In the genomic region with DNA sequence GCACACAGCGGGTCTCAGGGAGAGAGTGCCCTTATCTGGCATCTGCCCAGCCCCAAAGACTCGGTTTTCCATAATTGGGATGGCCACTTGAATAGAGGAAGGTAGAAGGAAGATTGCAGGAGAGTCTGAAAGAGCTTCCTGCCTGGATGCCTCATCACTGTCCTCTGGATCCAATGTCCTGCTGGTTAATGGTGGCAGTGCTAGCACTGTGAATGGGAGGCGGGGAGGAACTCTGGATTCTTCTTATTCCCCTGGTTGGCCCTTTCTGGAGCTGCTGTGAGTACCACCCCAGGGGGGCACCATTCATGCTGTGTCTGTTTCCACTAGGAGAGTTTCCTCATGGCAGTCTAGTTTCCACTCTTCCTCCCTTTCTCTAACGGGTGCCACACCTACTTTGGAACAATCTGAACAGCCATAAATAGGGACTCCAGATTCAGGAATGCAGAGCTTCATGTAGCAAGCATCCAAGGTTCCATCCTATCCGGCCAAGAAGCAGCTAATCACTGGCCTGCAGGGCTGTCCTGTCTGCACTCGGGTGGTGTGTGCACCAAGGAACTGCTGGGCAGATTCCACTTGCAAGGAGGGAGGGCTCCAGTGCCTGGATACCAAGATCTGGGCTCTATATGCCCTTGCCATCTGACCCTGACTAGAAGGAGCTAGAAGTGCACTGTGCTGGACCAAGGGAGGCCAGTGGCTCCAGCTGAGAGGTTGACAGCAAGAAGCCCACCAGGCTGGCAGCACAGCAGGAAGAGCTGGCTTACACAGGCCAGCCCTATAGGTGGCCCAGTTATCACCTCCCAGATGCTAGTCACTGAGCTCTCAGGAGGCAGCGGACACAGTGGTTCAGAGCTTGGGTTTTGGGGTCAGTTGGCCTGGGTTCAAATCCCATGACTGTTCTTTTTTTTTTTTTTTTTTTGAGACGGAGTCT, we compare ENCODE assay signal across 2 cellular contexts.
TF ChIP-seq lines count a peak whose summit lies in the region.

No MANE protein-coding gene starts in this region.

TF ChIP-seq in IMR-90, 13 proteins besides CTCF, POLR2A, EP300 and RAD21:
- TF ChIP-seq MXI1 (IDR thresholded peaks at IDR 0.05; ENCODE audit: borderline replicate concordance, low read depth, low read length) (no peak), MAFK (IDR thresholded peaks at IDR 0.05; ENCODE audit: low read depth, low read length) (no peak), MAZ (IDR thresholded peaks at IDR 0.05; ENCODE audit: borderline replicate concordance, low read depth, low read length) (no peak), SMC3 (IDR thresholded peaks at IDR 0.05; ENCODE audit: low read depth, low read length) (no peak), FOS (IDR thresholded peaks at IDR 0.05; ENCODE audit: low read depth, low read length) (no peak), RFX5 (IDR thresholded peaks at IDR 0.05; ENCODE audit: low read depth, low read length) (no peak), NFE2L2 (IDR thresholded peaks at IDR 0.05; ENCODE audit: low read depth, low read length) (no peak), CEBPB (IDR thresholded peaks at IDR 0.05; ENCODE audit: low read depth, low read length) (no peak), ELK1 (IDR thresholded peaks at IDR 0.05; ENCODE audit: borderline replicate concordance, low read depth, low read length) (no peak), CHD1 (IDR thresholded peaks at IDR 0.05; ENCODE audit: low read depth, low read length) (no peak), RCOR1 (IDR thresholded peaks at IDR 0.05; ENCODE audit: insufficient replicate concordance, low read length) (no peak), USF2 (IDR thresholded peaks at IDR 0.05; ENCODE audit: low read depth, low read length) (no peak), BHLHE40 (IDR thresholded peaks at IDR 0.05; ENCODE audit: low read depth, low read length) (no peak)

TF ChIP-seq in endothelial cell of umbilical vein, 7 proteins besides CTCF, POLR2A, EP300 and RAD21:
- TF ChIP-seq POLR2AphosphoS5 (IDR thresholded peaks at IDR 0.05; ENCODE audit: insufficient read depth, low read depth, low read length) (no peak), MAX (IDR thresholded peaks at IDR 0.05; ENCODE audit: insufficient read depth, insufficient read length) (no peak), FOS (IDR thresholded peaks at IDR 0.05; ENCODE audit: borderline replicate concordance, insufficient read depth, low read length) (no peak), GATA2 (IDR thresholded peaks at IDR 0.05; ENCODE audit: insufficient read depth, insufficient read length, low read depth, low read length) (no peak), JUN (IDR thresholded peaks at IDR 0.05; ENCODE audit: borderline replicate concordance, insufficient read depth, insufficient read length, low read depth) (no peak), MYC (IDR thresholded peaks at IDR 0.05; ENCODE audit: low read depth, low read length) (no peak), EZH2 (IDR thresholded peaks at IDR 0.05; ENCODE audit: borderline replicate concordance, low read depth, low read length, severe bottlenecking) (no peak)
TF ChIP-seq in endothelial cell of umbilical vein: peak in this region for 0.
